ENCODE assay signal across 18 cellular contexts in genomic region chr11:117677729-117678310, GRCh38.
"Had no signal": no experiment of that assay in that cellular context is flagged by ENCODE, and none has a peak within 500 bp of the region (broad histone marks: within the 10 kb centered on the region; RNA-seq: fewer than 3 reads in every experiment).

No MANE protein-coding gene starts in this region.

- DNase-seq: activated CD4-positive, alpha-beta T cell treated with anti-CD3 and anti-CD28 coated beads, Interleukin-2, amount 10 ng/mL, durations not matched to agents 7 days and 5 days; activated T-cell treated with anti-CD3 and anti-CD28 coated beads, Interleukin-2, amount 50 U/mL, for 1 hour; adrenal gland; effector CD4-positive, alpha-beta T cell; immature natural killer cell; kidney glomerular epithelial cell; left ventricle myocardium inferior; mammary epithelial cell; sigmoid colon; stimulated activated CD4-positive, alpha-beta T cell treated with anti-CD3 and anti-CD28 coated beads, Interleukin-15, amount 100 ng/mL, for 24 hours; stimulated activated CD8-positive, alpha-beta memory T cell treated with anti-CD3 and anti-CD28 coated beads, Interleukin-4, amount 100 ng/mL, for 48 hours; stimulated activated naive B cell treated with anti-CD40 and anti-IgM and Interleukin-4, amounts not matched to agents 10 μg/mL and 1 μg/mL and 100 μg/mL, for 72 hours; SW 1271; T-helper 17 cell; upper lobe of right lung had no signal

- H3K4me3 ChIP-seq: adrenal gland, left ventricle myocardium inferior, sigmoid colon, SK-N-MC, smooth muscle cell, upper lobe of right lung had no signal

- H3K36me3 ChIP-seq: adrenal gland, left ventricle myocardium inferior, sigmoid colon, upper lobe of right lung had no signal

- H3K9me3 ChIP-seq: adrenal gland, left ventricle myocardium inferior, sigmoid colon, upper lobe of right lung had no signal

- H3K27ac ChIP-seq: adrenal gland, left ventricle myocardium inferior, parathyroid adenoma, sigmoid colon, SK-N-MC, upper lobe of right lung had no signal

- H3K27me3 ChIP-seq: sigmoid colon, upper lobe of right lung had no signal
